In the genomic region with DNA sequence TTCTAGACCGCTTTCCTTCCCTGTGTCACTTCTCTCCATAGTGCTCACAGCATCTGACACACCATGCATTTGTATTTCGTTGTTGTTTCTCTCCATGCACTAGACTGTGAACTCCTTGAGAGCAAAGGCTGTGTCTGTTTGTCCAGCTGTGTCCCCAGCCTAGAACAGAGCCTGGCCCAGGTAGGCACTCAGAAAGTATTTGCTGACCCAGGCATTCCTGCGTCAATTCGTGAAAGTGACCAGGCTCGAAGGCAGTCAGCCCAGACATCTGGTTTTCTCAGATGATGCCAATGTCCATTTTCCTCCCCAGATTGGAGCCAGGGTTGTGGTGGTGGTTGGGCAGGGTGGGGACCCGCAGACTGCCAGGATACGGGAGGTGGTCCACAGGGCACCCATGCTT, we compare ENCODE assay signal across 18 cellular contexts.
DNase-seq lines count a peak whose midpoint lies in the region; ATAC-seq, FAIRE-seq and TF ChIP-seq lines count a peak whose summit lies in the region.
"Had no signal": no experiment of that assay in that cellular context is flagged by ENCODE, and none has a peak within 500 bp of the region (broad histone marks: within the 10 kb centered on the region; RNA-seq: fewer than 3 reads in every experiment).

No MANE protein-coding gene starts in this region.

- POLR2A ChIA-PET in A549 (lab: Yijun Ruan, JAX) (no interaction called here), H1 (lab: Charles Lee; ENCODE audit: partially characterized antibody) (no interaction called here)

- no peak overlapping the region for H2BK20ac ChIP-seq in H1 (ENCODE audit: low read length)

- DNase-seq in A549 (ENCODE audit: low read depth in 1 of 2, low spot score in 1 of 2) (no peak), H1 (ENCODE audit: low read depth in 1 of 2, low spot score in 2 of 2) (no peak), neuronal stem cell (ENCODE audit: low spot score) (no peak), urothelium cell line (ENCODE audit: low spot score) (no peak), NCI-H2171 treated with DMSO at 0.1 percent for 48 hours (lab: John Stamatoyannopoulos, UW) (no peak)
- DNase-seq: Caco-2; CD4-positive, CD25-positive, alpha-beta regulatory T cell; CD8-positive, alpha-beta T cell; DMS153; DND-41; GM23248; H9 had no signal

- H3K9ac ChIP-seq in H1 (replicated peaks in 1 of 4; ENCODE audit: extremely low read depth in 1 of 4, low read depth in 3 of 4, low read length in 3 of 4) (no peak overlapping the region), neuronal stem cell (ENCODE audit: low read depth, low read length, poor library complexity) (no peak overlapping the region)
- H3K9ac ChIP-seq: BLaER1, GM23248 had no signal

- no peak overlapping the region for H3K4me2 ChIP-seq in A549
- no peak overlapping the region for H3K4me2 ChIP-seq in H1 (ENCODE audit: insufficient read depth in 1 of 2, low read depth in 2 of 2, low read length in 2 of 2)
- no peak overlapping the region for H3K4me2 ChIP-seq in neuronal stem cell (ENCODE audit: insufficient read depth, low read length, poor library complexity, severe bottlenecking)
- H3K4me2 ChIP-seq: BLaER1 had no signal

- H3K23ac ChIP-seq in H1 (ENCODE audit: insufficient read length) (no peak overlapping the region), neuronal stem cell (ENCODE audit: low read depth, low read length, poor library complexity) (peak overlapping the region; percentile 9)

- H2BK12ac ChIP-seq in H1 (ENCODE audit: low read depth, low read length) (no peak overlapping the region), neuronal stem cell (ENCODE audit: low read length) (no peak overlapping the region)

- no peak overlapping the region for H3K56ac ChIP-seq in H1 (replicated peaks; ENCODE audit: insufficient read length, low read depth, low read length)

- no peaks in the 10 kb centered on the region for H4K20me1 ChIP-seq in H1 (replicated peaks in 1 of 2; ENCODE audit: control insufficient read depth in 1 of 2, insufficient read depth in 2 of 2, low read length in 2 of 2)
- H4K20me1 ChIP-seq: BLaER1 had no signal

- CTCF ChIA-PET in A549 (lab: Yijun Ruan, JAX) = no interaction called here
- CTCF ChIA-PET in H1 (lab: Charles Lee; ENCODE audit: partially characterized antibody) = no interaction called here

- no peak overlapping the region for H2AK5ac ChIP-seq in H1 (ENCODE audit: low read depth, low read length)
- no peak overlapping the region for H2AK5ac ChIP-seq in neuronal stem cell (ENCODE audit: low read depth, low read length)

- H3K27ac ChIP-seq in A549 (no peak overlapping the region), H1 (ENCODE audit: low read depth, low read length) (no peak overlapping the region), neuronal stem cell (replicated peaks; ENCODE audit: low read length) (no peak overlapping the region)
- H3K27ac ChIP-seq: BLaER1, C4-2B, GM23248 had no signal

- no peak for TF ChIP-seq RAD21 in A549 (conservative IDR thresholded peaks at IDR 0.05 in 1 of 2, IDR thresholded peaks at IDR 0.05 in 1 of 2)
- no peak for TF ChIP-seq RAD21 in H1 (IDR thresholded peaks at IDR 0.05 in 1 of 2, conservative IDR thresholded peaks at IDR 0.05 in 1 of 2; ENCODE audit: low read depth in 2 of 2, low read length in 2 of 2)

- 11% methylated on average over 7 of the region's 7 CpGs for WGBS in A549 (ENCODE audit: missing lambda C conversion rate)
- 84% methylated on average over 7 of the region's 7 CpGs; no CpG with 5 or more reads in 1 of the 2 experiments for WGBS in H1 (ENCODE audit: extremely low coverage in 1 of 2, insufficient coverage in 1 of 2, insufficient read length in 1 of 2, insufficient replicate concordance in 2 of 2, low coverage in 1 of 2, low lambda C conversion rate in 2 of 2, missing lambda C conversion rate in 1 of 2), 2 experiments
- no CpG with 5 or more reads among the region's 7 CpGs for WGBS in neuronal stem cell (ENCODE audit: extremely low coverage in 2 of 2, insufficient read length in 2 of 2, insufficient replicate concordance in 1 of 2), 2 donors

- TF ChIP-seq CTCF in A549 (IDR thresholded peaks at IDR 0.05) (no peak), H1 (IDR thresholded peaks at IDR 0.05; ENCODE audit: control extremely low read depth in 1 of 3, insufficient read depth in 1 of 3, low read depth in 1 of 3, low read length in 3 of 3) (no peak)

- H3K9me3 ChIP-seq in A549 = peaks cover 2% of the 10 kb centered on the region; the same call in 1 of the 3 replicates
- H3K9me3 ChIP-seq in H1 (ENCODE audit: insufficient read depth in 2 of 2, low read depth in 1 of 2, low read length in 1 of 2) = no peaks in the 10 kb centered on the region; a peak in 1 of 4 replicates
- peaks cover 0 to 4% of the 10 kb centered on the region in 2 donors for H3K9me3 ChIP-seq in neuronal stem cell (replicated peaks in 1 of 2; ENCODE audit: control insufficient read depth in 2 of 2, insufficient read depth in 1 of 2, low read depth in 1 of 2, low read length in 2 of 2)
- H3K9me3 ChIP-seq: BLaER1, Caco-2 had no signal

- TF ChIP-seq POLR2A in A549 (IDR thresholded peaks at IDR 0.05; ENCODE audit: low read length) (no peak), H1 (IDR thresholded peaks at IDR 0.05; ENCODE audit: control extremely low read depth in 1 of 2, low read depth in 2 of 2, low read length in 2 of 2) (no peak)

- no peak overlapping the region for H2AFZ ChIP-seq in H1 (ENCODE audit: low read length)
- no peak overlapping the region for H2AFZ ChIP-seq in neuronal stem cell (ENCODE audit: low read length)
- H2AFZ ChIP-seq: GM23248 had no signal

- H4K91ac ChIP-seq in H1 (replicated peaks; ENCODE audit: insufficient read length, low read length) (no peak overlapping the region), neuronal stem cell (ENCODE audit: low read depth, low read length, poor library complexity) (no peak overlapping the region)

- no peaks in the 10 kb centered on the region for H3K79me1 ChIP-seq in H1 (ENCODE audit: low read depth, low read length)
- no peaks in the 10 kb centered on the region for H3K79me1 ChIP-seq in neuronal stem cell (ENCODE audit: low read depth, low read length)

- H3K79me2 ChIP-seq in H1 (ENCODE audit: control insufficient read depth in 1 of 2, insufficient read depth in 2 of 2, low read length in 2 of 2) = no peaks in the 10 kb centered on the region

- H3K14ac ChIP-seq in H1 (ENCODE audit: insufficient read length) (no peak overlapping the region), neuronal stem cell (ENCODE audit: low read length) (peak overlapping the region; percentile 23)

- no peak overlapping the region for H3K4me3 ChIP-seq in A549
- H3K4me3 ChIP-seq in H1 (ENCODE audit: extremely low read depth in 1 of 4, insufficient read depth in 2 of 4, low read depth in 3 of 4, low read length in 4 of 4) = no peak overlapping the region
- no peak overlapping the region for H3K4me3 ChIP-seq in neuronal stem cell (ENCODE audit: low read length in 2 of 2)
- H3K4me3 ChIP-seq: BLaER1, GM23248 had no signal

- FAIRE-seq in A549 (lab: Jason Lieb, UNC) (peak; percentile 18), H1 (lab: Jason Lieb, UNC) (no peak), urothelium cell line (lab: Jason Lieb, UNC) (peak; percentile 35)
- FAIRE-seq: G401.6, GM12892 had no signal

- H3K36me3 ChIP-seq in H1 (ENCODE audit: control insufficient read depth in 2 of 4, insufficient read depth in 4 of 4, low read length in 3 of 4) (no peaks in the 10 kb centered on the region), neuronal stem cell (replicated peaks in 1 of 2; ENCODE audit: control insufficient read depth in 2 of 2, insufficient read depth in 2 of 2, low read length in 2 of 2) (no peaks in the 10 kb centered on the region)
- H3K36me3 ChIP-seq: BLaER1 had no signal

- H2BK5ac ChIP-seq in H1 (ENCODE audit: low read depth, low read length) (0 out of 2 replicates have a peak overlapping the region, but pooled peaks have one; percentile 40), neuronal stem cell (ENCODE audit: low read length) (no peak overlapping the region)

- H3K18ac ChIP-seq in H1 (ENCODE audit: extremely low read depth, low read length) = no peak overlapping the region
- H3K18ac ChIP-seq in neuronal stem cell (ENCODE audit: low read length) = peak overlapping the region; percentile 40

- TF ChIP-seq EP300 in A549 (IDR thresholded peaks at IDR 0.05) (no peak), H1 (IDR thresholded peaks at IDR 0.05; ENCODE audit: borderline replicate concordance in 1 of 2, low read depth in 2 of 2, low read length in 2 of 2) (no peak)

- no peak overlapping the region for H2BK120ac ChIP-seq in H1 (replicated peaks; ENCODE audit: low read depth, low read length)
- no peak overlapping the region for H2BK120ac ChIP-seq in neuronal stem cell (ENCODE audit: low read depth, low read length)

- H3K4ac ChIP-seq in H1 (replicated peaks; ENCODE audit: insufficient read length, low read depth, low read length) = no peak overlapping the region
- H3K4ac ChIP-seq in neuronal stem cell (ENCODE audit: low read length) = no peak overlapping the region

- no peak overlapping the region; the same call in 1 of the 2 replicates for H2BK15ac ChIP-seq in H1 (ENCODE audit: low read length)
- H2BK15ac ChIP-seq in neuronal stem cell (ENCODE audit: low read length) = no peak overlapping the region

- H3K23me2 ChIP-seq in H1 (ENCODE audit: low read depth, low read length) = no peaks in the 10 kb centered on the region

- H4K8ac ChIP-seq in H1 (ENCODE audit: extremely low read depth, insufficient read depth, low read length) (no peak overlapping the region), neuronal stem cell (ENCODE audit: low read depth, low read length) (no peak overlapping the region)

- H3K27me3 ChIP-seq in H1 (replicated peaks in 1 of 4; ENCODE audit: control insufficient read depth in 3 of 4, extremely low read depth in 1 of 4, insufficient read depth in 3 of 4, low read length in 3 of 4) = no peaks in the 10 kb centered on the region
- no peaks in the 10 kb centered on the region for H3K27me3 ChIP-seq in neuronal stem cell (ENCODE audit: control insufficient read depth in 3 of 3, insufficient read depth in 3 of 3, low read depth in 1 of 3, low read length in 3 of 3)
- H3K27me3 ChIP-seq: BLaER1 had no signal

- no peak overlapping the region for H4K5ac ChIP-seq in H1 (ENCODE audit: insufficient read length, low read depth, low read length)

- H3K4me1 ChIP-seq in A549 (no peaks in the 10 kb centered on the region), H1 (replicated peaks in 1 of 4; ENCODE audit: control insufficient read depth in 3 of 4, insufficient read depth in 4 of 4, low read length in 3 of 4) (no peaks in the 10 kb centered on the region; a peak in 1 of 7 replicates), neuronal stem cell (ENCODE audit: control insufficient read depth in 2 of 2, insufficient read depth in 1 of 2, low read depth in 1 of 2, low read length in 2 of 2) (peaks cover 0 to 8% of the 10 kb centered on the region in 2 donors)
- H3K4me1 ChIP-seq: Caco-2 had no signal

- no peak for ATAC-seq in A549
- no peak for ATAC-seq in GM21423 (IDR thresholded peaks at IDR 0.05; ENCODE audit: unreplicated experiment)
- ATAC-seq: CD8-positive, alpha-beta T cell; HCT116 had no signal

TF ChIP-seq in A549, 52 proteins besides CTCF, POLR2A, EP300 and RAD21:
- TF ChIP-seq RARB (CRISPR knock-in tag; IDR thresholded peaks at IDR 0.05) (no peak), MAFK (IDR thresholded peaks at IDR 0.05; ENCODE audit: partially characterized antibody) (peak; percentile 75)

TF ChIP-seq in H1, 55 proteins besides CTCF, POLR2A, EP300 and RAD21 (continues in another document):
- no peak for TF ChIP-seq JUND (IDR thresholded peaks at IDR 0.05; ENCODE audit: low read length)
- no peak for TF ChIP-seq RBBP5 (IDR thresholded peaks at IDR 0.05; ENCODE audit: borderline replicate concordance, low read depth, low read length)
